In the genomic region with DNA sequence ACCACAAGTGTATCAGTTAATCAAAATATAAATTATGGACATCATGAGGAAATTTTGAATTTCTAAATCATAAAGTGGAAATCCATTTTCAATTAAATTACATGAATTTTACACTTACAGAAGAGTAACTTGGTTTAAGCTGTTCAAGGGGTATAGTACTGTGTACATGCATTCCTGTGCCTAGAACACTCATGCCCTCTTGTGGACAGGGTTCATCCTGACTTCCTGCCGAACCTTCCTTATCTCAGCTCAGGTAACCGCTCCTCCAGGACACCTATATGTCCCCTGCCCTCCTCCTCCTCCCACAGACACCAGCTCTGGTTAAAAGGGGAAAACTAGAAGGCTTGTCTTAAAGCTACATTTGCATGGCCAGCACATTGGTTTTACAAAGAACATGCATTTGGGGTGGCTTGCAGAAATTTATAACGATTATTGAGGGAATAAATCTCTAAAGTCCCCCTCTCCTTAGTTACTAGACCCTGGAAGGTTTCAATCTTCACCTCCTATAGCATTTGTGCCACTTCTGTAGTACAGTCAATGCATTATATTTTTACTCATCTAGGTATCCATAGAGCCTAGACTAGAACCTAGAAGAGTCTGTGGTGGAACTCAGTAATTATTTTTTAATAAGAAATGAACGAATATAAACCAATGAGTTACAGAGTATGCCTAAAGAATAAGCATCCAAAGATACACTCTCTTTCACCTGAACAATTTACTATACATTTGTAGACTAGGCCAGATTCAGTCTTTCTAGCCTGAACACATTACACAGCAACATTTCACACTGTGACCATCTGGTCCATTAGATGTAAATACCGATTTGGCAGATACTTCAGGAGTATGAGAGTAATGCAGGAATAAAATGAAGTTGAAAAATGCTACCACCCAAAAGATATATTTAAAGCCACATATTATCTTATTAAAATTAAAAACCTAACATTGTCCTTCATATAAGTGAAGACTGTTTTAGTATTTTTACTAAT, we compare ENCODE assay signal across 8 cellular contexts.
DNase-seq lines count a peak whose midpoint lies in the region; ATAC-seq and TF ChIP-seq lines count a peak whose summit lies in the region.

No MANE protein-coding gene starts in this region.

- no peak overlapping the region for H4K5ac ChIP-seq in IMR-90 (ENCODE audit: low read depth, low read length)

- H2BK120ac ChIP-seq in IMR-90 (ENCODE audit: low read depth, low read length) = no peak overlapping the region

- H3K4me1 ChIP-seq in IMR-90 (ENCODE audit: control insufficient read depth, insufficient read depth, low read length) (no peaks in the 10 kb centered on the region), OCI-LY3 (ENCODE audit: low read length) (peaks cover 12% of the 10 kb centered on the region)

- in situ Hi-C loops in IMR-90 (cut with MboI; ENCODE audit: low sequenced_read_pairs) = no loop called here

- intact Hi-C loops in IMR-90 (cut with micrococcal nuclease) (loop anchor here (2.0 to 10.0 kb wide), 4 partner anchors 170 to 952 kb away; a partner anchor contains a TSS), sciatic nerve (cut with DNase I) (no loop called here)

- H3K27me3 ChIP-seq in IMR-90 (ENCODE audit: control insufficient read depth, insufficient read depth, low read length) (no peaks in the 10 kb centered on the region; the same call in 1 of the 2 replicates), OCI-LY3 (ENCODE audit: low read depth, low read length) (no peaks in the 10 kb centered on the region)

- H3K4me2 ChIP-seq in IMR-90 (ENCODE audit: low read depth, low read length) (no peak overlapping the region), OCI-LY3 (ENCODE audit: low read length) (no peak overlapping the region)

- no peaks in the 10 kb centered on the region for H3K9me1 ChIP-seq in IMR-90 (ENCODE audit: insufficient read depth, low read length)

- no peaks in the 10 kb centered on the region for H3K9me3 ChIP-seq in IMR-90 (ENCODE audit: control insufficient read depth, insufficient read depth, low read length)
- H3K9me3 ChIP-seq in OCI-LY3 (ENCODE audit: insufficient read depth, low read length) = no peaks in the 10 kb centered on the region

- peak; percentile 57 for TF ChIP-seq CTCF in IMR-90 (conservative IDR thresholded peaks at IDR 0.05; ENCODE audit: low read depth, low read length)
- peak; percentile 85 for TF ChIP-seq CTCF in OCI-LY3 (IDR thresholded peaks at IDR 0.05; ENCODE audit: low read depth, low read length)

- H2BK15ac ChIP-seq in IMR-90 (ENCODE audit: low read depth, low read length) = no peak overlapping the region

- H3K23ac ChIP-seq in IMR-90 (ENCODE audit: low read depth, low read length) = no peak overlapping the region

- POLR2A ChIA-PET in IMR-90 (lab: Charles Lee; ENCODE audit: unreplicated experiment) = no interaction called here

- H3K9ac ChIP-seq in IMR-90 (ENCODE audit: low read depth, low read length) (no peak overlapping the region), OCI-LY3 (ENCODE audit: low read length) (no peak overlapping the region)

- H2AK9ac ChIP-seq in IMR-90 (replicated peaks; ENCODE audit: low read depth, low read length, poor library complexity) = peak overlapping the region; percentile 44

- H3K4me3 ChIP-seq in IMR-90 (ENCODE audit: insufficient read depth, low read depth, low read length) = no peak overlapping the region
- no peak overlapping the region for H3K4me3 ChIP-seq in OCI-LY3 (ENCODE audit: low read length)

- peak; percentile 78 for TF ChIP-seq RAD21 in IMR-90 (IDR thresholded peaks at IDR 0.05; ENCODE audit: low read length)

- TF ChIP-seq POLR2A in IMR-90 (IDR thresholded peaks at IDR 0.05; ENCODE audit: low read depth, low read length) (no peak), erythroblast (IDR thresholded peaks at IDR 0.05; ENCODE audit: low read length) (no peak)

- DNase-seq in DMS 273 (lab: John Stamatoyannopoulos, UW; ENCODE audit: unreplicated experiment) (peak; percentile 65), DMS 273 treated with DMSO at 0.1 percent for 48 hours (lab: John Stamatoyannopoulos, UW) (no peak), IMR-90 (peak; percentile 50), erythroblast (lab: John Stamatoyannopoulos, UW) (peak; percentile 5 to 34), sciatic nerve (ENCODE audit: low spot score) (no peak), amygdala (lab: John Stamatoyannopoulos, UW) (no peak)

- H3K27ac ChIP-seq in IMR-90 (ENCODE audit: insufficient read depth, low read length) (no peak overlapping the region), OCI-LY3 (ENCODE audit: low read length) (no peak overlapping the region)

- H3K36me3 ChIP-seq in IMR-90 (ENCODE audit: control insufficient read depth, insufficient read depth, low read length) (no peaks in the 10 kb centered on the region), OCI-LY3 (replicated peaks; ENCODE audit: low read depth, low read length) (no peaks in the 10 kb centered on the region)

- H2BK20ac ChIP-seq in IMR-90 (ENCODE audit: low read depth, low read length) = no peak overlapping the region

- H2BK5ac ChIP-seq in IMR-90 (ENCODE audit: low read depth, low read length, poor library complexity, severe bottlenecking) = no peak overlapping the region

- no peaks in the 10 kb centered on the region for H3K79me2 ChIP-seq in OCI-LY3 (ENCODE audit: low read length)

- H3K4ac ChIP-seq in IMR-90 (ENCODE audit: low read depth, low read length) = no peak overlapping the region

- no peak overlapping the region for H3K18ac ChIP-seq in IMR-90 (ENCODE audit: low read depth, low read length)

- BruUV-seq in IMR-90 (replicated peaks; lab: Mats Ljungman, UMichigan) = no TSS peak

- WGBS in IMR-90 (ENCODE audit: extremely low coverage in 2 of 2, insufficient read length in 1 of 2), 2 experiments = no CpG with 5 or more reads among the region's 5 CpGs

- H3K79me1 ChIP-seq in IMR-90 (ENCODE audit: low read depth in 1 of 2, low read length in 2 of 2) = no peaks in the 10 kb centered on the region

- H3K14ac ChIP-seq in IMR-90 (replicated peaks; ENCODE audit: low read depth, low read length) = no peak overlapping the region

- CTCF ChIA-PET in IMR-90 (lab: Yijun Ruan, JAX) = interaction anchor here (0.5 to 1.1 kb wide), 4 partner anchors 9 to 1199 kb away, joined by 3 to 4 read pairs (median 3); no protein-coding TSS in a partner anchor

- H4K8ac ChIP-seq in IMR-90 (ENCODE audit: low read depth in 2 of 2, low read length in 2 of 2) = no peak overlapping the region

- peak overlapping the region; percentile 2 for H2AFZ ChIP-seq in IMR-90 (replicated peaks; ENCODE audit: low read length, poor library complexity)
- peak overlapping the region; percentile 47; the same call in 1 of the 2 replicates for H2AFZ ChIP-seq in OCI-LY3 (ENCODE audit: low read depth, low read length)

- no peak overlapping the region for H2AK5ac ChIP-seq in IMR-90 (ENCODE audit: low read depth, low read length)

- ATAC-seq in GM21528 (IDR thresholded peaks at IDR 0.05; ENCODE audit: low FRiP score, unreplicated experiment) (peak; percentile 89), IMR-90 (ENCODE audit: low read depth) (peak; percentile 86), sciatic nerve (peak; percentile 55)

- no peak overlapping the region for H3K56ac ChIP-seq in IMR-90 (ENCODE audit: extremely low read depth, insufficient read depth, low read length)

- dilution Hi-C loops in IMR-90 (cut with HindIII; ENCODE audit: low sequenced_read_pairs, unreplicated experiment) = no loop called here

- no peaks in the 10 kb centered on the region for H4K20me1 ChIP-seq in IMR-90 (ENCODE audit: insufficient read depth, low read length)
- H4K20me1 ChIP-seq in OCI-LY3 (ENCODE audit: insufficient read depth, low read length) = no peaks in the 10 kb centered on the region

- no peak overlapping the region for H4K91ac ChIP-seq in IMR-90 (ENCODE audit: insufficient read depth, low read depth, low read length)

TF ChIP-seq in IMR-90, 13 proteins besides CTCF, POLR2A, EP300 and RAD21:
- TF ChIP-seq BHLHE40 (IDR thresholded peaks at IDR 0.05; ENCODE audit: low read depth, low read length) (no peak), SMC3 (IDR thresholded peaks at IDR 0.05; ENCODE audit: low read depth, low read length) (peak; percentile 63)

Comparison
In these comparisons a context has a peak if more than half of its experiments do, and no peak if none do; other contexts are left out.
1. DNase-seq: peak in DMS 273 (single experiment), IMR-90 (single experiment) and erythroblast (2 of 2); none in DMS 273 treated with DMSO at 0.1 percent for 48 hours (single experiment), sciatic nerve (single experiment) and amygdala (0 of 56).
2. Peak in every context shown above with its lines, with median percentiles within 50 percentile points of each other: ATAC-seq.